Comparison of ENCODE assay signal across 11 cellular contexts in the genomic region with DNA sequence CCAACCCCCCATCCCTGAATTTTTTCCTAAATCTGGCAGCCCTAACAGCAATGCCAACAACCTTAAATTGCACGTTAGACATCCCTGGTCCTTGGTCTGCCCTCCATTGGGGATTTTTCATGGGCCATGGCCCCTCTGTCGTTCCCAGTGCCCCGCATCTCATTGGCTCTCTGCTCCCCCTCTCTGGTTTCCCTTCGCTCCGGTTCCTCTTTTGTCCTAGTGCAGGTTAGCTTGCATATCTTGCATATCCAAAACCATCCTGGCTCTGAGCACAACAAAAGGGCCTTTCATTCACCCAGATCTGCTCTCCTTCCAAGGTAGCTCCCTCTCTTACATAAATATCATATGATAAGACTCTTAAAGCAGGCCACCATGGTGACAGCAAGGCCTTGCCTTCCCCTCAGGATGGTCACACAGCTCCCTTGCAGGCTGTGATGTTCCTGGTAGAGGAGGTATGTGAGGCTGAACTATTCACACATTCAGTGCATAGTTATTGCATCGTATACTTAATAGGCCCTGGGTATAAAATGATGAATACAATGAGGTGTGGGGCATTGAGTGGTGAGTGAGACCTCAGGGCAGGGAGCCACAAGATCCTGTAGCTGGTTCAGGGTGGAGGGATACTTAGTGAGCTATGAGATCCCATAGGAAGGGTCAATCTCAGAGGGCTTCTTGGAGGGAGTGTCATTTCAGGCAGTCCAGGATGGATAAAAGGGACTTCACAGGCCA.
"Had no signal": no experiment of that assay in that cellular context is flagged by ENCODE, and none has a peak within 500 bp of the region (broad histone marks: within the 10 kb centered on the region; RNA-seq: fewer than 3 reads in every experiment).

No MANE protein-coding gene starts in this region.

- ATAC-seq: foreskin keratinocyte, heart left ventricle, left lobe of liver had no signal

- H3K9me3 Mint-ChIP-seq: activated CD4-positive, alpha-beta memory T cell treated with anti-CD3 and anti-CD28 coated beads for 36 hours; activated T-helper 1 cell treated with anti-CD3 and anti-CD28 coated beads, Interleukin-12 subunit alpha, Interleukin-12 subunit beta, Interleukin-2, Interleukin-4 antibody, amounts not matched to agents 30 ng/mL and 10 ng/mL and 1 ng/mL, durations not matched to agents 14 hours and 24 hours and 36 hours had no signal

- H3K36me3 Mint-ChIP-seq: activated CD4-positive, alpha-beta memory T cell treated with anti-CD3 and anti-CD28 coated beads for 36 hours had no signal

- DNase-seq: activated CD4-positive, alpha-beta memory T cell treated with anti-CD3 and anti-CD28 coated beads for 36 hours; activated naive CD4-positive, alpha-beta T cell treated with Interleukin-2 at 50 U/mL for 16 hours; foreskin keratinocyte; heart left ventricle; mammary epithelial cell; stimulated activated CD4-positive, alpha-beta T cell treated with anti-CD3 and anti-CD28 coated beads, Interleukin-4, amount 100 ng/mL, for 1 hour; stimulated activated CD8-positive, alpha-beta memory T cell treated with anti-CD3 and anti-CD28 coated beads, Interleukin-4, amount 100 ng/mL, for 48 hours; thyroid gland; uterus had no signal

- H3K27ac Mint-ChIP-seq: activated CD4-positive, alpha-beta memory T cell treated with anti-CD3 and anti-CD28 coated beads for 36 hours; activated T-helper 1 cell treated with anti-CD3 and anti-CD28 coated beads, Interleukin-12 subunit alpha, Interleukin-12 subunit beta, Interleukin-2, Interleukin-4 antibody, amounts not matched to agents 30 ng/mL and 10 ng/mL and 1 ng/mL, durations not matched to agents 14 hours and 24 hours and 36 hours had no signal

- H3K4me3 Mint-ChIP-seq: activated CD4-positive, alpha-beta memory T cell treated with anti-CD3 and anti-CD28 coated beads for 36 hours; activated T-helper 1 cell treated with anti-CD3 and anti-CD28 coated beads, Interleukin-12 subunit alpha, Interleukin-12 subunit beta, Interleukin-2, Interleukin-4 antibody, amounts not matched to agents 30 ng/mL and 10 ng/mL and 1 ng/mL, durations not matched to agents 14 hours and 24 hours and 36 hours had no signal
